In genomic region chr5:154403234-154403633, GRCh38 we compare ENCODE assay signal across 20 cellular contexts.
"Had no signal": no experiment of that assay in that cellular context is flagged by ENCODE, and none has a peak within 500 bp of the region (broad histone marks: within the 10 kb centered on the region; RNA-seq: fewer than 3 reads in every experiment).

No MANE protein-coding gene starts in this region.

- H3K4me3 ChIP-seq: body of pancreas, cardiac muscle cell, heart right ventricle, testis, uterus had no signal

- H3K36me3 ChIP-seq: cardiac muscle cell, uterus had no signal

- DNase-seq: activated B cell treated with CpG ODN at 0.5 μM for 24 hours; activated CD4-positive, alpha-beta T cell treated with anti-CD3 and anti-CD28 coated beads for 36 hours; activated CD4-positive, alpha-beta T cell treated with anti-CD3 and anti-CD28 coated beads, Interleukin-2, amount 50 U/mL, for 4 hours; activated CD8-positive, alpha-beta memory T cell treated with anti-CD3 and anti-CD28 coated beads, Interleukin-2, amount 50 U/mL, for 48 hours; activated naive CD4-positive, alpha-beta T cell treated with Interleukin-2 at 50 U/mL for 16 hours; activated naive CD8-positive, alpha-beta T cell treated with anti-CD3 and anti-CD28 coated beads for 36 hours; activated T-cell treated with anti-CD3 and anti-CD28 coated beads, Interleukin-2, amount 50 U/mL, for 48 hours; amygdala; body of pancreas; effector CD4-positive, alpha-beta T cell; heart right ventricle; left colon; naive B cell; small intestine; stimulated activated CD4-positive, alpha-beta T cell treated with anti-CD3 and anti-CD28 coated beads, Interleukin-15, amount 100 ng/mL, for 24 hours; stimulated activated naive CD4-positive, alpha-beta T cell; trophoblast cell; uterus had no signal

- H3K9me3 ChIP-seq: body of pancreas, heart right ventricle, testis, uterus had no signal

- H3K27ac ChIP-seq: body of pancreas, cardiac muscle cell, heart right ventricle, testis, uterus had no signal
